In genomic region chr9:111965566-111966019, GRCh38 we compare ENCODE assay signal across 8 cellular contexts.
DNase-seq lines count a peak whose midpoint lies in the region; ATAC-seq and TF ChIP-seq lines count a peak whose summit lies in the region.

No MANE protein-coding gene starts in this region.

- CTCF ChIA-PET in CD8-positive, alpha-beta T cell (lab: Charles Lee) = no interaction called here

- no peaks in the 10 kb centered on the region for H3K9me3 ChIP-seq in CD8-positive, alpha-beta T cell (ENCODE audit: low read length)

- H3K36me3 ChIP-seq in CD8-positive, alpha-beta T cell (ENCODE audit: insufficient read depth, low read length) = no peaks in the 10 kb centered on the region

- TF ChIP-seq CTCF in epithelial cell of esophagus (IDR thresholded peaks at IDR 0.05; ENCODE audit: insufficient read depth, low read depth, low read length, missing control alignments) = peak; percentile 5
- no peak for TF ChIP-seq CTCF in CD8-positive, alpha-beta T cell (IDR thresholded peaks at IDR 0.05)

- H3K4me3 ChIP-seq in epithelial cell of esophagus (ENCODE audit: low read length) = no peak overlapping the region
- no peak overlapping the region for H3K4me3 ChIP-seq in CD8-positive, alpha-beta T cell (ENCODE audit: low read depth, low read length)

- H3K4me1 ChIP-seq in CD8-positive, alpha-beta T cell (ENCODE audit: insufficient read depth, low read length) = no peaks in the 10 kb centered on the region

- H3K4me3 Mint-ChIP-seq in CD8-positive, alpha-beta T cell = no peak overlapping the region

- ATAC-seq in GM19324 (IDR thresholded peaks at IDR 0.05; ENCODE audit: low FRiP score, unreplicated experiment) = peak; percentile 71
- ATAC-seq in HG03432 (IDR thresholded peaks at IDR 0.05; ENCODE audit: unreplicated experiment) = peak; percentile 74
- no peak for ATAC-seq in CD8-positive, alpha-beta T cell
- no peak for ATAC-seq in left cardiac atrium

- H3K27ac ChIP-seq in CD8-positive, alpha-beta T cell (ENCODE audit: low read depth, low read length) = no peak overlapping the region

- H3K27me3 Mint-ChIP-seq in CD8-positive, alpha-beta T cell (ENCODE audit: low read depth) = no peaks in the 10 kb centered on the region

- in situ Hi-C loops in ACHN (cut with HindIII; ENCODE audit: low pct_ligation_motif_present, low pct_unique_long_range_greater_than_20kb, low sequenced_read_pairs) = no loop called here

- H3K27me3 ChIP-seq in CD8-positive, alpha-beta T cell (ENCODE audit: insufficient read depth, low read length) = no peaks in the 10 kb centered on the region

- DNase-seq in ACHN = peak; percentile 98
- DNase-seq in epithelial cell of esophagus (ENCODE audit: low read depth) = peak; percentile 98
- no peak for DNase-seq in NOMO-1 treated with dmso at 0.1 percent for 144 hours (lab: John Stamatoyannopoulos, UW; ENCODE audit: unreplicated experiment)
- no peak for DNase-seq in CD8-positive, alpha-beta T cell
- no peak for DNase-seq in left cardiac atrium
- no peak for DNase-seq in KG1 (lab: John Stamatoyannopoulos, UW)

- H3K9me3 Mint-ChIP-seq in CD8-positive, alpha-beta T cell = no peaks in the 10 kb centered on the region

- POLR2A ChIA-PET in CD8-positive, alpha-beta T cell (lab: Charles Lee) = no interaction called here

- H3K36me3 Mint-ChIP-seq in CD8-positive, alpha-beta T cell = no peaks in the 10 kb centered on the region

- no peak overlapping the region for H3K27ac Mint-ChIP-seq in CD8-positive, alpha-beta T cell

- intact Hi-C loops in CD8-positive, alpha-beta T cell (cut with DNase I, micrococcal nuclease) = no loop called here
- intact Hi-C loops in left cardiac atrium (cut with DNase I) = no loop called here

- no peaks in the 10 kb centered on the region for H3K4me1 Mint-ChIP-seq in CD8-positive, alpha-beta T cell (ENCODE audit: low read depth)

Comparison
In these comparisons a context has a peak if more than half of its experiments do, and no peak if none do; other contexts are left out.
1. DNase-seq: peak in ACHN (single experiment) and epithelial cell of esophagus (single experiment); none in NOMO-1 treated with dmso at 0.1 percent for 144 hours (single experiment), CD8-positive, alpha-beta T cell (0 of 7), left cardiac atrium (single experiment) and KG1 (single experiment).
2. ATAC-seq: peak in GM19324 (single experiment) and HG03432 (single experiment); none in CD8-positive, alpha-beta T cell (single experiment) and left cardiac atrium (0 of 2).